In the genomic region with DNA sequence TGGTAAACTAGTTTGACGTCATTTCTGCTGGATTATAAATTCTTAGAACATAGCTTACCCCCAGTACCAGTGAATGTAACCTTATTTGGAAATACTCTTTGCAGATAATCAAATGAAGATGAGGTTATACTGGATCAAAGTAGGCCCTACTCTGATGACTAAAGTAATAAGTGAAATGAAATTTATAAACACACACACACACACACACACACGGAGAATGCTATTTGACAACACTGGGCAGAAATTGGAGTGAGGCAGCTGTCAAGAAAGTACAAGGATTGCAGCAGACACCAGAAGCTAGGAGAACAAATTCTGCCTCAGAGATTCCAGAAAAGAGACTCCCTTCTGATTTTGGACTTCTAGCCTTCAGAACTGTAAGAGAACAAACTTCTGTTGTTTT, we compare ENCODE assay signal across 17 cellular contexts.
"Had no signal": no experiment of that assay in that cellular context is flagged by ENCODE, and none has a peak within 500 bp of the region (broad histone marks: within the 10 kb centered on the region; RNA-seq: fewer than 3 reads in every experiment).

No MANE protein-coding gene starts in this region.

- H3K27ac Mint-ChIP-seq: activated naive CD4-positive, alpha-beta T cell treated with anti-CD3 and anti-CD28 coated beads for 36 hours; memory B cell; T-cell had no signal

- H3K4me3 ChIP-seq: body of pancreas, left ventricle myocardium inferior, ovary, stomach, thyroid gland, uterus had no signal

- H3K4me1 Mint-ChIP-seq: memory B cell, T-cell had no signal

- H3K4me3 Mint-ChIP-seq: activated naive CD4-positive, alpha-beta T cell treated with anti-CD3 and anti-CD28 coated beads for 36 hours; memory B cell; T-cell had no signal

- DNase-seq: activated CD4-positive, alpha-beta T cell treated with anti-CD3 and anti-CD28 coated beads for 4 hours; activated CD8-positive, alpha-beta memory T cell treated with anti-CD3 and anti-CD28 coated beads for 24 hours; activated naive CD4-positive, alpha-beta T cell treated with anti-CD3 and anti-CD28 coated beads for 36 hours; body of pancreas; central memory CD4-positive, alpha-beta T cell; effector memory CD4-positive, alpha-beta T cell; foreskin keratinocyte; head of caudate nucleus; left ventricle myocardium inferior; ovary; stomach; T-cell; T1000; thyroid gland; uterus; WERI-Rb-1 had no signal

- H3K27me3 Mint-ChIP-seq: memory B cell, T-cell had no signal

- H3K36me3 Mint-ChIP-seq: memory B cell, T-cell had no signal
